ENCODE assay signal across 12 cellular contexts in genomic region chr16:19757762-19758595, GRCh38. TPM values are rescaled to one million over a fixed set of nuclear protein-coding genes. Genes with fewer than 3 reads are reported as not detected.
DNase-seq lines count a peak whose midpoint lies in the region; ATAC-seq and TF ChIP-seq lines count a peak whose summit lies in the region.
"Had no signal": no experiment of that assay in that cellular context is flagged by ENCODE, and none has a peak within 500 bp of the region (broad histone marks: within the 10 kb centered on the region; RNA-seq: fewer than 3 reads in every experiment).

No MANE protein-coding gene starts in this region.

- TF ChIP-seq CTCF in Panc1 (IDR thresholded peaks at IDR 0.05): no peak

- intact Hi-C loops in Panc1 (cut with micrococcal nuclease; ENCODE audit: unreplicated experiment): no loop called here
- intact Hi-C loops in activated CD4-positive, alpha-beta T cell treated with anti-CD3 and anti-CD28 coated beads, Interleukin-2, amount 10 ng/mL, durations not matched to agents 24 days and 14 days (cut with micrococcal nuclease): no loop called here
- intact Hi-C loops in naive thymus-derived CD4-positive, alpha-beta T cell (cut with micrococcal nuclease): no loop called here

- no peak for TF ChIP-seq POLR2A in erythroblast (IDR thresholded peaks at IDR 0.05; ENCODE audit: low read length)

- ATAC-seq in Panc1: no peak
- no peak for ATAC-seq in GM19324 (IDR thresholded peaks at IDR 0.05; ENCODE audit: low FRiP score, unreplicated experiment)
- no peak for ATAC-seq in naive thymus-derived CD4-positive, alpha-beta T cell
- ATAC-seq: CD8-positive, alpha-beta T cell had no signal

- H3K27ac ChIP-seq in Panc1 (ENCODE audit: low read length): peak overlapping the region; percentile 23; the same call in 1 of the 2 replicates
- H3K27ac ChIP-seq in muscle layer of duodenum (ENCODE audit: low read length): peak overlapping the region; percentile 16
- no peak overlapping the region for H3K27ac ChIP-seq in naive thymus-derived CD4-positive, alpha-beta T cell (ENCODE audit: low read depth, low read length)
- H3K27ac ChIP-seq: HL-60 had no signal

- H3K4me3 Mint-ChIP-seq in activated CD4-positive, alpha-beta T cell treated with anti-CD3 and anti-CD28 coated beads, Interleukin-2, amount 10 ng/mL, durations not matched to agents 24 days and 14 days: no peak overlapping the region
- no peak overlapping the region for H3K4me3 Mint-ChIP-seq in naive thymus-derived CD4-positive, alpha-beta T cell
- H3K4me3 Mint-ChIP-seq: CD8-positive, alpha-beta T cell had no signal

- H3K36me3 ChIP-seq in Panc1 (ENCODE audit: control insufficient read depth, insufficient read depth, low read length) (no peaks in the 10 kb centered on the region), muscle layer of duodenum (ENCODE audit: control insufficient read depth in 1 of 2, insufficient read depth in 2 of 2, low read length in 2 of 2) (no peaks in the 10 kb centered on the region)
- no peaks in the 10 kb centered on the region for H3K36me3 ChIP-seq in naive thymus-derived CD4-positive, alpha-beta T cell (ENCODE audit: control insufficient read depth in 2 of 3, insufficient read depth in 3 of 3, low read length in 3 of 3)

- POLR2A ChIA-PET in Panc1 (lab: Charles Lee): no interaction called here
- POLR2A ChIA-PET in naive thymus-derived CD4-positive, alpha-beta T cell (lab: Charles Lee): no interaction called here

- CTCF ChIA-PET in Panc1 (lab: Charles Lee): no interaction called here
- CTCF ChIA-PET in naive thymus-derived CD4-positive, alpha-beta T cell (lab: Charles Lee): no interaction called here

- BruUV-seq in Panc1 (replicated peaks; lab: Mats Ljungman, UMichigan): no TSS peak

- H3K27me3 Mint-ChIP-seq in activated CD4-positive, alpha-beta T cell treated with anti-CD3 and anti-CD28 coated beads, Interleukin-2, amount 10 ng/mL, durations not matched to agents 24 days and 14 days: peaks cover 3% of the 10 kb centered on the region
- no peaks in the 10 kb centered on the region for H3K27me3 Mint-ChIP-seq in naive thymus-derived CD4-positive, alpha-beta T cell

- no peak overlapping the region for H3K4me3 ChIP-seq in Panc1 (ENCODE audit: low read depth in 2 of 2, low read length in 2 of 2)
- H3K4me3 ChIP-seq in muscle layer of duodenum (ENCODE audit: low read depth in 1 of 2, low read length in 2 of 2): peak overlapping the region in 1 of 2 donors; percentile 14
- no peak overlapping the region for H3K4me3 ChIP-seq in naive thymus-derived CD4-positive, alpha-beta T cell (ENCODE audit: low read length)

- H3K27ac Mint-ChIP-seq in activated CD4-positive, alpha-beta T cell treated with anti-CD3 and anti-CD28 coated beads, Interleukin-2, amount 10 ng/mL, durations not matched to agents 24 days and 14 days: no peak overlapping the region
- no peak overlapping the region for H3K27ac Mint-ChIP-seq in naive thymus-derived CD4-positive, alpha-beta T cell
- H3K27ac Mint-ChIP-seq: CD8-positive, alpha-beta T cell had no signal

- H3K9me3 ChIP-seq in Panc1 (ENCODE audit: control insufficient read depth, insufficient read depth, low read depth, low read length) (no peaks in the 10 kb centered on the region), muscle layer of duodenum (ENCODE audit: control insufficient read depth in 1 of 2, low read length in 2 of 2) (no peaks in the 10 kb centered on the region)
- H3K9me3 ChIP-seq in naive thymus-derived CD4-positive, alpha-beta T cell (ENCODE audit: control insufficient read depth in 2 of 3, low read length in 3 of 3): no peaks in the 10 kb centered on the region

- in situ Hi-C loops in Panc1 (cut with HindIII; ENCODE audit: low pct_unique_long_range_greater_than_20kb, low sequenced_read_pairs): no loop called here

- H3K9me3 Mint-ChIP-seq in activated CD4-positive, alpha-beta T cell treated with anti-CD3 and anti-CD28 coated beads, Interleukin-2, amount 10 ng/mL, durations not matched to agents 24 days and 14 days: no peaks in the 10 kb centered on the region
- no peaks in the 10 kb centered on the region for H3K9me3 Mint-ChIP-seq in naive thymus-derived CD4-positive, alpha-beta T cell
- H3K9me3 Mint-ChIP-seq: CD8-positive, alpha-beta T cell had no signal

- H3K4me1 ChIP-seq in Panc1 (ENCODE audit: control insufficient read depth, insufficient read depth, low read length) (no peaks in the 10 kb centered on the region), muscle layer of duodenum (ENCODE audit: control insufficient read depth in 1 of 2, insufficient read depth in 2 of 2, low read length in 2 of 2) (peaks cover 0 to 11% of the 10 kb centered on the region in 2 donors)
- H3K4me1 ChIP-seq in naive thymus-derived CD4-positive, alpha-beta T cell (ENCODE audit: control insufficient read depth in 2 of 2, insufficient read depth in 2 of 2, low read length in 2 of 2): no peaks in the 10 kb centered on the region

- DNase-seq in MV-4-11 (lab: John Stamatoyannopoulos, UW) (peak; percentile 59), Panc1 (ENCODE audit: low read depth, low spot score) (no peak), epidermal melanocyte (ENCODE audit: insufficient read length, low spot score) (peak; percentile 61), erythroblast (lab: John Stamatoyannopoulos, UW) (no peak)
- no peak for DNase-seq in activated CD4-positive, alpha-beta T cell treated with anti-CD3 and anti-CD28 coated beads, Interleukin-2, amount 10 ng/mL, durations not matched to agents 24 days and 14 days
- DNase-seq in naive thymus-derived CD4-positive, alpha-beta T cell: no peak
- DNase-seq: amniotic stem cell; CD8-positive, alpha-beta T cell; NCI-H1092 had no signal

- no peaks in the 10 kb centered on the region for H3K4me1 Mint-ChIP-seq in activated CD4-positive, alpha-beta T cell treated with anti-CD3 and anti-CD28 coated beads, Interleukin-2, amount 10 ng/mL, durations not matched to agents 24 days and 14 days
- peaks cover 0 to 6% (median 0%) of the 10 kb centered on the region in 7 donors for H3K4me1 Mint-ChIP-seq in naive thymus-derived CD4-positive, alpha-beta T cell

- H3K36me3 Mint-ChIP-seq in activated CD4-positive, alpha-beta T cell treated with anti-CD3 and anti-CD28 coated beads, Interleukin-2, amount 10 ng/mL, durations not matched to agents 24 days and 14 days (ENCODE audit: low read depth): no peaks in the 10 kb centered on the region
- no peaks in the 10 kb centered on the region for H3K36me3 Mint-ChIP-seq in naive thymus-derived CD4-positive, alpha-beta T cell
- H3K36me3 Mint-ChIP-seq: CD8-positive, alpha-beta T cell had no signal

- no peaks in the 10 kb centered on the region for H3K27me3 ChIP-seq in Panc1 (ENCODE audit: control insufficient read depth, insufficient read depth, low read length)
- no peaks in the 10 kb centered on the region for H3K27me3 ChIP-seq in muscle layer of duodenum (ENCODE audit: low read depth, low read length)
- no peaks in the 10 kb centered on the region for H3K27me3 ChIP-seq in naive thymus-derived CD4-positive, alpha-beta T cell (ENCODE audit: control insufficient read depth in 2 of 2, insufficient read depth in 2 of 2, low read length in 2 of 2)

RNA-seq across cellular contexts. Expression of gene IQCK, which starts 39.9 kb away (rescaled TPM):
- total RNA-seq in Panc1 (2021; ENCODE audit: unreplicated experiment): 15.5 TPM
- 14.3 TPM for polyA plus RNA-seq in Panc1 (2012; ENCODE audit: insufficient read length)
- 1.0 and 2.0 TPM in 2 replicates for total RNA-seq in activated CD4-positive, alpha-beta T cell treated with anti-CD3 and anti-CD28 coated beads, Interleukin-2, amount 10 ng/mL, durations not matched to agents 24 days and 14 days
- total RNA-seq in naive thymus-derived CD4-positive, alpha-beta T cell: 1 to 10 TPM in 4 of 5 experiments, under 1 TPM in 1; 0.48 to 4.1 (median 2.6) TPM
- polyA plus RNA-seq in naive thymus-derived CD4-positive, alpha-beta T cell: 1 to 10 TPM; 3.5 to 5.0 TPM

RNA-seq across cellular contexts. Expression of gene KNOP1, which starts 40.0 kb away (rescaled TPM):
- total RNA-seq in Panc1 (2021; ENCODE audit: unreplicated experiment): 70.1 TPM
- 63.0 TPM for polyA plus RNA-seq in Panc1 (2012; ENCODE audit: insufficient read length)
- 36.9 and 37.0 TPM in 2 replicates for total RNA-seq in activated CD4-positive, alpha-beta T cell treated with anti-CD3 and anti-CD28 coated beads, Interleukin-2, amount 10 ng/mL, durations not matched to agents 24 days and 14 days
- total RNA-seq in naive thymus-derived CD4-positive, alpha-beta T cell: 10 to 100 TPM in 3 of 5 experiments, 1 to 10 TPM in 2; 6.4 to 20.6 (median 18.5) TPM
- polyA plus RNA-seq in naive thymus-derived CD4-positive, alpha-beta T cell: 10 to 100 TPM in 1 of 2 donors, 1 to 10 TPM in 1; 9.8 to 13.4 TPM

Comparison
In these comparisons a context has a peak if more than half of its experiments do, and no peak if none do; other contexts are left out.
1. DNase-seq: peak in MV-4-11 (single experiment) and epidermal melanocyte (single experiment); none in Panc1 (single experiment), erythroblast (0 of 2), activated CD4-positive, alpha-beta T cell treated with anti-CD3 and anti-CD28 coated beads, Interleukin-2, amount 10 ng/mL, durations not matched to agents 24 days and 14 days (single experiment) and naive thymus-derived CD4-positive, alpha-beta T cell (0 of 9).